ENCODE assay signal across 19 cellular contexts in the genomic region with DNA sequence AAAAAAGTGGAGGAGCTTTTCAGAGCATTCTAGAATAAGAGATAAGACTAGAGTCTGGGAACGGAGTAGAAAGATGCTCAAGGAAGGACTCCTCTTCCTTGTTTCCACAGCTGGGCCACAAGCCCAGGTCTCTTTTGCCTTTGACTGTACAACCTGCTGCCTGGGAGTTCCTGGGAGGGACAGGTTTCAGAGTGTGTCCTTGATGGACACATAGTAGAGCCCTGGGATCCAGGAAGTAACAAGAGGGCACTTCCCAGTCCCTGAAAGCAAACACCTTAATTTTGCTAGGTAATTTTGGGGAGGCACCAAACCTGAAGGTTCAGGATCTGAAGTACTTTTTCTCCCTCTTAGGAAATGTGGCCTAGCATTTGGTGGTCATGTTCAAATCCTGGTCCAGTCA. TPM values are rescaled to one million over a fixed set of nuclear protein-coding genes. Genes with fewer than 3 reads are reported as not detected.
A peak's percentile ranks its signal among the peaks of the same experiment; 100 is the strongest.
DNase-seq lines count a peak whose midpoint lies in the region; ATAC-seq, FAIRE-seq and TF ChIP-seq lines count a peak whose summit lies in the region.
"Had no signal": no experiment of that assay in that cellular context is flagged by ENCODE, and none has a peak within 500 bp of the region (broad histone marks: within the 10 kb centered on the region; RNA-seq: fewer than 3 reads in every experiment).

No MANE protein-coding gene starts in this region.

- no peaks in the 10 kb centered on the region for H3K9me2 ChIP-seq in OCI-LY7 (ENCODE audit: insufficient read depth, low read length)

- 78 to 87% methylated on average over 1 of the region's 1 CpG for WGBS in pancreas, 2 donors

- peak in 3 of 4 donors; percentile 21 to 51 (median 42) for ATAC-seq in pancreas
- ATAC-seq in GM18873 (IDR thresholded peaks at IDR 0.05; ENCODE audit: low FRiP score, unreplicated experiment) = no peak
- ATAC-seq: Right ventricle myocardium inferior had no signal

- peaks cover 100% of the 10 kb centered on the region for H4K20me1 ChIP-seq in BLaER1
- H4K20me1 ChIP-seq in BLaER1 treated with 17β-estradiol and CSF1 and Interleukin-3, amounts not matched to agents 10 nM and 100 nM = peaks cover 68 to 100% (median 96%) of the 10 kb centered on the region in 11 experiments; a peak in 21 of 22 replicates
- no peaks in the 10 kb centered on the region for H4K20me1 ChIP-seq in OCI-LY7 (ENCODE audit: insufficient read depth, low read length)

- POLR2A ChIA-PET in OCI-LY7 (lab: Charles Lee) = interaction anchor here (1.1 to 1.5 kb wide), 5 partner anchors 16 to 43 kb away, joined by 3 to 7 read pairs (median 4); no protein-coding TSS in a partner anchor

- DNase-seq in OCI-LY7 (ENCODE audit: low spot score) (no peak), pancreas (no peak), nucleus accumbens (lab: John Stamatoyannopoulos, UW) (no peak), cerebellar cortex (ENCODE audit: low spot score) (no peak)
- DNase-seq: DMS53, EL, GF-D8, H7, IMR-90, NCI-H1694, NCI-H2081, NCI-H2171, NCI-H524 treated with DMSO at 0.1 percent for 48 hours, NCI-H82 had no signal

- peak overlapping the region; percentile 5; the same call in 1 of the 2 replicates for H3K9ac ChIP-seq in BLaER1
- H3K9ac ChIP-seq in BLaER1 treated with 17β-estradiol and CSF1 and Interleukin-3, amounts not matched to agents 10 nM and 100 nM = peak overlapping the region in 1 of 11 experiments; percentile 27; a peak in 2 of 22 replicates
- H3K9ac ChIP-seq: KMS-11 had no signal

- H3K79me2 ChIP-seq in OCI-LY7 (ENCODE audit: insufficient read depth, low read depth, low read length) = peaks cover 62% of the 10 kb centered on the region; the same call in 1 of the 2 replicates

- FAIRE-seq in pancreas (lab: Jason Lieb, UNC) = no peak

- H3K9me3 ChIP-seq in BLaER1 (no peaks in the 10 kb centered on the region), OCI-LY7 (ENCODE audit: low read length) (no peaks in the 10 kb centered on the region), pancreas (no peaks in the 10 kb centered on the region)
- 0 out of 22 replicates have a peak, but pooled peaks cover 0 to under 1% (median 0%) of the 10 kb centered on the region in 11 experiments for H3K9me3 ChIP-seq in BLaER1 treated with 17β-estradiol and CSF1 and Interleukin-3, amounts not matched to agents 10 nM and 100 nM (replicated peaks in 1 of 11)

- H2AFZ ChIP-seq in OCI-LY7 (ENCODE audit: low read length) = no peak overlapping the region

- intact Hi-C loops in OCI-LY7 (cut with micrococcal nuclease; ENCODE audit: unreplicated experiment) (no loop called here), pancreas (cut with DNase I) (no loop called here)

- peaks cover 24% of the 10 kb centered on the region for H3K36me3 ChIP-seq in BLaER1
- peaks cover 0 to 54% (median 21%) of the 10 kb centered on the region in 11 experiments; a peak in 20 of 22 replicates for H3K36me3 ChIP-seq in BLaER1 treated with 17β-estradiol and CSF1 and Interleukin-3, amounts not matched to agents 10 nM and 100 nM
- H3K36me3 ChIP-seq in OCI-LY7 (ENCODE audit: insufficient read depth, low read length) = no peaks in the 10 kb centered on the region
- no peaks in the 10 kb centered on the region for H3K36me3 ChIP-seq in pancreas

- TF ChIP-seq CTCF in OCI-LY7 (conservative IDR thresholded peaks at IDR 0.05; ENCODE audit: low read length) (no peak), pancreas (IDR thresholded peaks at IDR 0.05) (no peak)

- CTCF ChIA-PET in OCI-LY7 (lab: Charles Lee; ENCODE audit: unreplicated experiment) = interaction anchor here (0.8 to 1.4 kb wide), 2 partner anchors 19 to 28 kb away, joined by 3 to 4 read pairs; no protein-coding TSS in a partner anchor

- BruUV-seq in OCI-LY7 (replicated peaks; lab: Mats Ljungman, UMichigan) = no TSS peak

- H3K27ac ChIP-seq in BLaER1 (peak overlapping the region; percentile 43; the same call in 1 of the 2 replicates), OCI-LY7 (ENCODE audit: low read depth, low read length, poor library complexity, severe bottlenecking) (no peak overlapping the region), pancreas (no peak overlapping the region)
- H3K27ac ChIP-seq in BLaER1 treated with 17β-estradiol and CSF1 and Interleukin-3, amounts not matched to agents 10 nM and 100 nM = peak overlapping the region in 3 of 11 experiments; percentile 16 to 73 (median 31); a peak in 3 of 22 replicates
- H3K27ac ChIP-seq: KMS-11 had no signal

- peak overlapping the region; percentile 76 for H3K4me2 ChIP-seq in BLaER1
- peak overlapping the region; percentile 23 to 83 (median 77); a peak in 16 of 22 replicates for H3K4me2 ChIP-seq in BLaER1 treated with 17β-estradiol and CSF1 and Interleukin-3, amounts not matched to agents 10 nM and 100 nM
- H3K4me2 ChIP-seq in OCI-LY7 (ENCODE audit: low read length) = peak overlapping the region; percentile 13; the same call in 1 of the 2 replicates
- H3K4me2 ChIP-seq: KMS-11 had no signal

- H3K27me3 ChIP-seq in BLaER1 (no peaks in the 10 kb centered on the region), pancreas (no peaks in the 10 kb centered on the region)
- no peaks in the 10 kb centered on the region for H3K27me3 ChIP-seq in BLaER1 treated with 17β-estradiol and CSF1 and Interleukin-3, amounts not matched to agents 10 nM and 100 nM

- peaks cover 100% of the 10 kb centered on the region for H3K4me1 ChIP-seq in BLaER1
- H3K4me1 ChIP-seq in BLaER1 treated with 17β-estradiol and CSF1 and Interleukin-3, amounts not matched to agents 10 nM and 100 nM = peaks cover 69 to 100% (median 98%) of the 10 kb centered on the region in 10 experiments
- peaks cover 99% of the 10 kb centered on the region for H3K4me1 ChIP-seq in OCI-LY7 (ENCODE audit: insufficient read depth, low read length, poor library complexity, severe bottlenecking)
- peaks cover 0 to 12% (median 11%) of the 10 kb centered on the region in 3 donors for H3K4me1 ChIP-seq in pancreas

- H3K4me3 ChIP-seq in BLaER1 (no peak overlapping the region), OCI-LY7 (ENCODE audit: low read depth, low read length, poor library complexity, severe bottlenecking) (no peak overlapping the region), pancreas (no peak overlapping the region)
- no peak overlapping the region for H3K4me3 ChIP-seq in BLaER1 treated with 17β-estradiol and CSF1 and Interleukin-3, amounts not matched to agents 10 nM and 100 nM

RNA-seq across cellular contexts. Expression of a gene that starts 44.4 kb away (rescaled TPM):
- total RNA-seq in OCI-LY7 (2014; rRNA removed; shearing (Covaris generic)) = 35.8 and 41.6 TPM in 2 replicates
- total RNA-seq in OCI-LY7 (2022) (15.2 and 16.8 TPM in 2 replicates), pancreas (10 to 100 TPM in 3 of 6 donors, 1 to 10 TPM in 3; 3.8 to 14.8 (median 9.8) TPM)
- polyA plus RNA-seq in pancreas = 1 to 10 TPM; 1.1 to 2.9 TPM

Comparison
In these comparisons a context has a peak if more than half of its experiments do, and no peak if none do; other contexts are left out.
1. H3K4me2 ChIP-seq: peak in every context shown above with its lines; median percentile 77 in BLaER1 treated with 17β-estradiol and CSF1 and Interleukin-3, amounts not matched to agents 10 nM and 100 nM; 76 in BLaER1; 13 in OCI-LY7.